Comparison of ENCODE assay signal across 9 cellular contexts in genomic region chr6:167056370-167056769, GRCh38.
DNase-seq lines count a peak whose midpoint lies in the region; ATAC-seq and TF ChIP-seq lines count a peak whose summit lies in the region.
"Had no signal": no experiment of that assay in that cellular context is flagged by ENCODE, and none has a peak within 500 bp of the region (broad histone marks: within the 10 kb centered on the region; RNA-seq: fewer than 3 reads in every experiment).

No MANE protein-coding gene starts in this region.

- TF ChIP-seq CTCF in GM20000 (IDR thresholded peaks at IDR 0.05; ENCODE audit: extremely low read depth, missing control alignments) (no peak), cardiac fibroblast (IDR thresholded peaks at IDR 0.05; ENCODE audit: low read depth, low read length) (no peak)

- no peak overlapping the region for H3K4me3 ChIP-seq in cardiac fibroblast (replicated peaks in 1 of 2; ENCODE audit: low read depth in 2 of 2, low read length in 2 of 2)

- peak; percentile 5 for DNase-seq in EH (ENCODE audit: low read depth)
- peak; percentile 48 for DNase-seq in GM20000 (ENCODE audit: low spot score)
- DNase-seq in cardiac fibroblast (ENCODE audit: low read depth in 2 of 2), result peak; percentile 5 to 54
- no peak for DNase-seq in DMS 273 (lab: John Stamatoyannopoulos, UW; ENCODE audit: unreplicated experiment)
- no peak for DNase-seq in NCI-H774 (lab: John Stamatoyannopoulos, UW)
- DNase-seq in SW480 (ENCODE audit: low spot score), result no peak
- DNase-seq in activated CD8-positive, alpha-beta memory T cell treated with anti-CD3 and anti-CD28 coated beads for 24 hours, result no peak

- ATAC-seq in HG03565 (IDR thresholded peaks at IDR 0.05; ENCODE audit: unreplicated experiment), result peak; percentile 92
- ATAC-seq: HCT116 had no signal

Comparison
In these comparisons a context has a peak if more than half of its experiments do, and no peak if none do; other contexts are left out.
1. DNase-seq: peak in EH (single experiment), GM20000 (single experiment) and cardiac fibroblast (2 of 2); none in DMS 273 (single experiment), NCI-H774 (single experiment), SW480 (single experiment) and activated CD8-positive, alpha-beta memory T cell treated with anti-CD3 and anti-CD28 coated beads for 24 hours (single experiment).